Comparison of ENCODE assay signal across 8 cellular contexts in the genomic region with DNA sequence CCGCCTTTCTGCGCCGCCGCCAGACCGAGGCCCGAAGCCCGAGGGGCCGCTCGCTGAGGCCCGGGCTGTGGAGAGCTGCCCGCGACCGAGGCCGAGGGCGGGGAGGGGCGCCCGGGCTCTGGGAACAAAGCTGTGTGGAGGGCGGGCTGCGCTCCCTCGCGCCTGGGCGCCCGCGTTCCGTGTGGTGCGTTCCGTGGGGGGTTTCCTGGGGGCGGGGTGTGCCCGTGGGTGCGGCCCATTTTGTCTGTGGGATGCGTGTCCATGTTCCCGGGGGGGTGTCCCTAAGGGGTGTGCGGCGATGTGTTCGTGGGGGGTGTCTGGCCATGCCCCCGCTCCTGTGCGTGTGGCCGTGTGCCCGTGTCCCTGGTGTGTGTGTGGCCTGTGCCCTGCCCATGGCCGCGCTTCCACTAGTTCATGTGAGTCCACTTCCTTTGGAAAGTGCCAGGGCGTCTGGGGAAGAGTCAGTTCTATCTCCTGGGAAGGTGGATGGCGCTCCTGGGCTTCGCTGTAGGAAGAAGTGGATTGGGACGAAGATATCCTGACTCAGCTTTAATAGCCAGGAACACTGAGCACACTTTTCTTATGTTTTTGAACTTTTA. TPM values are rescaled to one million over a fixed set of nuclear protein-coding genes. Genes with fewer than 3 reads are reported as not detected.
DNase-seq lines count a peak whose midpoint lies in the region; ATAC-seq and TF ChIP-seq lines count a peak whose summit lies in the region.

No MANE protein-coding gene starts in this region.

- no peaks in the 10 kb centered on the region for H4K20me1 ChIP-seq in neural cell (ENCODE audit: insufficient read depth)

- H3K4me1 ChIP-seq in esophagus muscularis mucosa: peaks cover 8 to 30% (median 18%) of the 10 kb centered on the region in 4 donors
- peaks cover 0 to 11% (median 10%) of the 10 kb centered on the region in 5 donors for H3K4me1 ChIP-seq in subcutaneous abdominal adipose tissue (ENCODE audit: control insufficient read depth in 5 of 5, insufficient read depth in 5 of 5, low read length in 5 of 5)

- TF ChIP-seq EP300 in esophagus muscularis mucosa (IDR thresholded peaks at IDR 0.05): no peak
- no peak for TF ChIP-seq EP300 in neural cell (conservative IDR thresholded peaks at IDR 0.05; ENCODE audit: poor library complexity, severe bottlenecking)

- H3K27ac ChIP-seq in esophagus muscularis mucosa (replicated peaks in 1 of 4) (peak overlapping the region; percentile 70 to 84 (median 76)), neural cell (ENCODE audit: low read length) (peak overlapping the region; percentile 39), subcutaneous abdominal adipose tissue (ENCODE audit: low read depth, low read length) (no peak overlapping the region)

- peak overlapping the region; percentile 91 for H3K4me2 ChIP-seq in neural cell (ENCODE audit: low read length)

- no peak for TF ChIP-seq POLR2A in esophagus muscularis mucosa (IDR thresholded peaks at IDR 0.05; ENCODE audit: low read depth)

- intact Hi-C loops in esophagus muscularis mucosa (cut with DNase I): loop anchor here (2.0 kb wide), 1 partner anchor 26 kb away; no protein-coding TSS in a partner anchor

- ATAC-seq in GM21515 (IDR thresholded peaks at IDR 0.05; ENCODE audit: unreplicated experiment): peak; percentile 9

- H2AFZ ChIP-seq in neural cell (ENCODE audit: low read depth, low read length): peak overlapping the region; percentile 25

- WGBS in esophagus muscularis mucosa: 6% methylated on average over 3 of the region's 45 CpGs

- peak overlapping the region; percentile 78 to 95 (median 88) for H3K4me3 ChIP-seq in esophagus muscularis mucosa
- H3K4me3 ChIP-seq in neural cell (ENCODE audit: low read length): peak overlapping the region; percentile 90
- peak overlapping the region; percentile 61 to 82 (median 70) for H3K4me3 ChIP-seq in subcutaneous abdominal adipose tissue (ENCODE audit: low read depth in 1 of 5, low read length in 5 of 5)

- H3F3A ChIP-seq in neural cell (ENCODE audit: insufficient read depth, low read length, poor library complexity, severe bottlenecking): no peaks in the 10 kb centered on the region

- H3K36me3 ChIP-seq in esophagus muscularis mucosa (peaks cover 17 to 33% (median 29%) of the 10 kb centered on the region in 4 donors), neural cell (ENCODE audit: insufficient read depth, low read length) (no peaks in the 10 kb centered on the region), subcutaneous abdominal adipose tissue (ENCODE audit: control insufficient read depth in 5 of 5, insufficient read depth in 5 of 5, low read length in 5 of 5) (peaks cover 0 to 31% (median 25%) of the 10 kb centered on the region in 5 donors)

- no peaks in the 10 kb centered on the region for H3K9me3 ChIP-seq in esophagus muscularis mucosa
- H3K9me3 ChIP-seq in neural cell (ENCODE audit: low read length): no peaks in the 10 kb centered on the region
- no peaks in the 10 kb centered on the region for H3K9me3 ChIP-seq in subcutaneous abdominal adipose tissue (ENCODE audit: control insufficient read depth in 5 of 5, low read length in 5 of 5)

- TF ChIP-seq CTCF in esophagus muscularis mucosa (IDR thresholded peaks at IDR 0.05): no peak
- no peak for TF ChIP-seq CTCF in neural cell (IDR thresholded peaks at IDR 0.05; ENCODE audit: poor library complexity, severe bottlenecking)

- DNase-seq in Ammon's horn (ENCODE audit: low spot score) (peak; percentile 33), NCI-H2227 (lab: John Stamatoyannopoulos, UW; ENCODE audit: unreplicated experiment) (peak; percentile 59), activated T-cell treated with anti-CD3 and anti-CD28 coated beads for 1 hour (ENCODE audit: low read depth) (peak; percentile 30), esophagus muscularis mucosa (ENCODE audit: extremely low spot score) (no peak), NCI-H2107 (lab: John Stamatoyannopoulos, UW) (no peak)

- peaks cover 42% of the 10 kb centered on the region for H3K79me2 ChIP-seq in neural cell (replicated peaks; ENCODE audit: insufficient read depth, low read length)

- H3K27me3 ChIP-seq in esophagus muscularis mucosa (no peaks in the 10 kb centered on the region), neural cell (ENCODE audit: insufficient read depth, low read depth, low read length) (no peaks in the 10 kb centered on the region), subcutaneous abdominal adipose tissue (ENCODE audit: control insufficient read depth in 5 of 5, insufficient read depth in 4 of 5, low read length in 5 of 5) (no peaks in the 10 kb centered on the region)

- no peaks in the 10 kb centered on the region for H3K9me2 ChIP-seq in neural cell (ENCODE audit: insufficient read depth, low read length)

- TF ChIP-seq RAD21 in neural cell (conservative IDR thresholded peaks at IDR 0.05): no peak

- peak overlapping the region; percentile 77 for H3K9ac ChIP-seq in neural cell (ENCODE audit: low read length)
- H3K9ac ChIP-seq in subcutaneous abdominal adipose tissue (ENCODE audit: low read length in 5 of 5): peak overlapping the region in 4 of 5 donors; percentile 65 to 88 (median 76)

TF ChIP-seq in neural cell, 6 proteins besides CTCF, POLR2A, EP300 and RAD21:
- TF ChIP-seq, protein P1, sequence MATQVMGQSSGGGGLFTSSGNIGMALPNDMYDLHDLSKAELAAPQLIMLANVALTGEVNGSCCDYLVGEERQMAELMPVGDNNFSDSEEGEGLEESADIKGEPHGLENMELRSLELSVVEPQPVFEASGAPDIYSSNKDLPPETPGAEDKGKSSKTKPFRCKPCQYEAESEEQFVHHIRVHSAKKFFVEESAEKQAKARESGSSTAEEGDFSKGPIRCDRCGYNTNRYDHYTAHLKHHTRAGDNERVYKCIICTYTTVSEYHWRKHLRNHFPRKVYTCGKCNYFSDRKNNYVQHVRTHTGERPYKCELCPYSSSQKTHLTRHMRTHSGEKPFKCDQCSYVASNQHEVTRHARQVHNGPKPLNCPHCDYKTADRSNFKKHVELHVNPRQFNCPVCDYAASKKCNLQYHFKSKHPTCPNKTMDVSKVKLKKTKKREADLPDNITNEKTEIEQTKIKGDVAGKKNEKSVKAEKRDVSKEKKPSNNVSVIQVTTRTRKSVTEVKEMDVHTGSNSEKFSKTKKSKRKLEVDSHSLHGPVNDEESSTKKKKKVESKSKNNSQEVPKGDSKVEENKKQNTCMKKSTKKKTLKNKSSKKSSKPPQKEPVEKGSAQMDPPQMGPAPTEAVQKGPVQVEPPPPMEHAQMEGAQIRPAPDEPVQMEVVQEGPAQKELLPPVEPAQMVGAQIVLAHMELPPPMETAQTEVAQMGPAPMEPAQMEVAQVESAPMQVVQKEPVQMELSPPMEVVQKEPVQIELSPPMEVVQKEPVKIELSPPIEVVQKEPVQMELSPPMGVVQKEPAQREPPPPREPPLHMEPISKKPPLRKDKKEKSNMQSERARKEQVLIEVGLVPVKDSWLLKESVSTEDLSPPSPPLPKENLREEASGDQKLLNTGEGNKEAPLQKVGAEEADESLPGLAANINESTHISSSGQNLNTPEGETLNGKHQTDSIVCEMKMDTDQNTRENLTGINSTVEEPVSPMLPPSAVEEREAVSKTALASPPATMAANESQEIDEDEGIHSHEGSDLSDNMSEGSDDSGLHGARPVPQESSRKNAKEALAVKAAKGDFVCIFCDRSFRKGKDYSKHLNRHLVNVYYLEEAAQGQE (IDR thresholded peaks at IDR 0.05; ENCODE audit: borderline replicate concordance): peak; percentile 20
- peak; percentile 36 for TF ChIP-seq MXI1 (conservative IDR thresholded peaks at IDR 0.05; ENCODE audit: poor library complexity, severe bottlenecking)
- TF ChIP-seq SMC3 (conservative IDR thresholded peaks at IDR 0.05; ENCODE audit: poor library complexity): no peak
- TF ChIP-seq EZH2 (IDR thresholded peaks at IDR 0.05; ENCODE audit: borderline replicate concordance, insufficient read depth, low read length, poor library complexity, severe bottlenecking): no peak

RNA-seq across cellular contexts. Expression of gene JPT2, which starts 0.5 kb away (rescaled TPM):
- total RNA-seq in esophagus muscularis mucosa: 10 to 100 TPM; 20.8 to 57.5 (median 38.2) TPM
- polyA plus RNA-seq in neural cell: 44.9 and 61.4 TPM in 2 replicates
- 56.5 and 57.5 TPM in 2 replicates for polyA minus RNA-seq in neural cell

RNA-seq across cellular contexts. Expression of gene MAPK8IP3, which starts 27.4 kb away (rescaled TPM):
- total RNA-seq in esophagus muscularis mucosa: 10 to 100 TPM; 21.5 to 36.2 (median 28.5) TPM
- 51.0 and 68.7 TPM in 2 replicates for polyA plus RNA-seq in neural cell
- polyA minus RNA-seq in neural cell: 111 and 123 TPM in 2 replicates

Comparison
In these comparisons a context has a peak if more than half of its experiments do, and no peak if none do; other contexts are left out.
1. DNase-seq: peak in Ammon's horn (single experiment), NCI-H2227 (single experiment) and activated T-cell treated with anti-CD3 and anti-CD28 coated beads for 1 hour (single experiment); none in esophagus muscularis mucosa (single experiment) and NCI-H2107 (single experiment).
2. Peak in every context shown above with its lines, with median percentiles within 50 percentile points of each other: H3K4me3 ChIP-seq.